ENCODE assay signal across 17 cellular contexts in genomic region chr20:57501461-57502330, GRCh38. TPM values are rescaled to one million over a fixed set of nuclear protein-coding genes. Genes with fewer than 3 reads are reported as not detected.
DNase-seq lines count a peak whose midpoint lies in the region; ATAC-seq and TF ChIP-seq lines count a peak whose summit lies in the region.
"Had no signal": no experiment of that assay in that cellular context is flagged by ENCODE, and none has a peak within 500 bp of the region (broad histone marks: within the 10 kb centered on the region; RNA-seq: fewer than 3 reads in every experiment).

No MANE protein-coding gene starts in this region.

- no peak overlapping the region for H4K8ac ChIP-seq in IMR-90 (ENCODE audit: low read depth in 2 of 2, low read length in 2 of 2)

- dilution Hi-C loops in IMR-90 (cut with HindIII; ENCODE audit: low sequenced_read_pairs, unreplicated experiment): no loop called here

- peak; percentile 49 for DNase-seq in Daoy (ENCODE audit: low read depth)
- no peak for DNase-seq in IMR-90
- DNase-seq in astrocyte of the hippocampus (ENCODE audit: low read depth, low spot score): peak; percentile 50
- peak; percentile 94 for DNase-seq in osteocyte (ENCODE audit: extremely low spot score, unreplicated experiment)
- DNase-seq in effector memory CD8-positive, alpha-beta T cell: no peak
- DNase-seq in vagina (ENCODE audit: extremely low spot score in 2 of 2): no peak
- DNase-seq: activated naive CD4-positive, alpha-beta T cell; NCI-H1092 treated with DMSO at 0.1 percent for 48 hours; nucleus accumbens; spleen had no signal

- TF ChIP-seq POLR2A in IMR-90 (IDR thresholded peaks at IDR 0.05; ENCODE audit: low read depth, low read length) (no peak), vagina (IDR thresholded peaks at IDR 0.05) (no peak)

- no peak overlapping the region for H2AFZ ChIP-seq in IMR-90 (replicated peaks; ENCODE audit: low read length, poor library complexity)

- no peaks in the 10 kb centered on the region for H3K9me3 Mint-ChIP-seq in osteocyte (ENCODE audit: unreplicated experiment)
- H3K9me3 Mint-ChIP-seq in effector memory CD8-positive, alpha-beta T cell: no peaks in the 10 kb centered on the region

- no TSS peak for BruUV-seq in IMR-90 (replicated peaks; lab: Mats Ljungman, UMichigan)

- H3K9ac ChIP-seq in IMR-90 (ENCODE audit: low read depth, low read length): no peak overlapping the region

- TF ChIP-seq RAD21 in IMR-90 (IDR thresholded peaks at IDR 0.05; ENCODE audit: low read length): no peak

- no peaks in the 10 kb centered on the region for H3K27me3 Mint-ChIP-seq in osteocyte (ENCODE audit: unreplicated experiment)
- peaks cover 47 to 61% of the 10 kb centered on the region in 2 donors for H3K27me3 Mint-ChIP-seq in effector memory CD8-positive, alpha-beta T cell

- no peak overlapping the region for H2BK15ac ChIP-seq in IMR-90 (ENCODE audit: low read depth, low read length)

- no peaks in the 10 kb centered on the region for H3K36me3 ChIP-seq in IMR-90 (ENCODE audit: control insufficient read depth, insufficient read depth, low read length)
- H3K36me3 ChIP-seq in vagina: no peaks in the 10 kb centered on the region
- H3K36me3 ChIP-seq: esophagus muscularis mucosa, spleen had no signal

- peak overlapping the region; percentile 95 for H3K27ac Mint-ChIP-seq in osteocyte (ENCODE audit: unreplicated experiment)
- no peak overlapping the region for H3K27ac Mint-ChIP-seq in effector memory CD8-positive, alpha-beta T cell

- H3K4me1 ChIP-seq in IMR-90 (ENCODE audit: control insufficient read depth, insufficient read depth, low read length): no peaks in the 10 kb centered on the region; the same call in 1 of the 2 replicates
- no peaks in the 10 kb centered on the region for H3K4me1 ChIP-seq in vagina

- H2BK120ac ChIP-seq in IMR-90 (ENCODE audit: low read depth, low read length): no peak overlapping the region

- POLR2A ChIA-PET in IMR-90 (lab: Charles Lee; ENCODE audit: unreplicated experiment): no interaction called here

- no peaks in the 10 kb centered on the region for H4K20me1 ChIP-seq in IMR-90 (ENCODE audit: insufficient read depth, low read length)

- intact Hi-C loops in IMR-90 (cut with micrococcal nuclease): no loop called here
- intact Hi-C loops in vagina (cut with DNase I): no loop called here

- CTCF ChIA-PET in IMR-90 (lab: Yijun Ruan, JAX): no interaction called here

- peaks cover 68% of the 10 kb centered on the region for H3K4me1 Mint-ChIP-seq in osteocyte (ENCODE audit: unreplicated experiment)
- H3K4me1 Mint-ChIP-seq in effector memory CD8-positive, alpha-beta T cell (ENCODE audit: low read depth in 2 of 2): peaks cover 5% of the 10 kb centered on the region in 2 donors

- in situ Hi-C loops in IMR-90 (cut with MboI; ENCODE audit: low sequenced_read_pairs): no loop called here

- no peak overlapping the region for H3K4ac ChIP-seq in IMR-90 (ENCODE audit: low read depth, low read length)

- no peak overlapping the region for H3K27ac ChIP-seq in IMR-90 (ENCODE audit: insufficient read depth, low read length)
- no peak overlapping the region for H3K27ac ChIP-seq in vagina
- H3K27ac ChIP-seq: esophagus muscularis mucosa, spleen had no signal

- peak overlapping the region; percentile 47 for H3K4me3 Mint-ChIP-seq in osteocyte (ENCODE audit: unreplicated experiment)
- no peak overlapping the region for H3K4me3 Mint-ChIP-seq in effector memory CD8-positive, alpha-beta T cell

- no peaks in the 10 kb centered on the region for H3K9me3 ChIP-seq in IMR-90 (ENCODE audit: control insufficient read depth, insufficient read depth, low read length)
- H3K9me3 ChIP-seq in vagina: no peaks in the 10 kb centered on the region
- H3K9me3 ChIP-seq: esophagus muscularis mucosa, spleen had no signal

- no peaks in the 10 kb centered on the region for H3K79me1 ChIP-seq in IMR-90 (ENCODE audit: low read depth in 1 of 2, low read length in 2 of 2)

- H2AK5ac ChIP-seq in IMR-90 (ENCODE audit: low read depth, low read length): no peak overlapping the region

- H3K27me3 ChIP-seq in IMR-90 (ENCODE audit: control insufficient read depth, insufficient read depth, low read length) (peaks cover 3% of the 10 kb centered on the region; the same call in 1 of the 2 replicates), vagina (no peaks in the 10 kb centered on the region)
- H3K27me3 ChIP-seq: esophagus muscularis mucosa had no signal

- H3K9me1 ChIP-seq in IMR-90 (ENCODE audit: insufficient read depth, low read length): no peaks in the 10 kb centered on the region

- no peak overlapping the region for H3K23ac ChIP-seq in IMR-90 (ENCODE audit: low read depth, low read length)

- no peak overlapping the region for H3K4me3 ChIP-seq in IMR-90 (ENCODE audit: insufficient read depth, low read depth, low read length)
- no peak overlapping the region for H3K4me3 ChIP-seq in vagina
- H3K4me3 ChIP-seq: esophagus muscularis mucosa, GM12878, lung, spleen had no signal

- no peak overlapping the region for H3K4me2 ChIP-seq in IMR-90 (ENCODE audit: low read depth, low read length)

- H3K14ac ChIP-seq in IMR-90 (replicated peaks; ENCODE audit: low read depth, low read length): no peak overlapping the region

- H3K18ac ChIP-seq in IMR-90 (ENCODE audit: low read depth, low read length): no peak overlapping the region

- WGBS in IMR-90 (ENCODE audit: extremely low coverage in 2 of 2, insufficient read length in 1 of 2), 2 experiments: 37% methylated on average over 6 of the region's 17 CpGs; no CpG with 5 or more reads in 1 of the 2 experiments

- ATAC-seq in IMR-90 (ENCODE audit: low read depth): peak; percentile 79
- no peak for ATAC-seq in GM21737 (IDR thresholded peaks at IDR 0.05; ENCODE audit: unreplicated experiment)
- no peak for ATAC-seq in effector memory CD8-positive, alpha-beta T cell (replicated peaks)
- ATAC-seq: GM12878 had no signal

- no peak overlapping the region for H3K56ac ChIP-seq in IMR-90 (ENCODE audit: extremely low read depth, insufficient read depth, low read length)

- H2BK20ac ChIP-seq in IMR-90 (ENCODE audit: low read depth, low read length): no peak overlapping the region

- H4K91ac ChIP-seq in IMR-90 (ENCODE audit: insufficient read depth, low read depth, low read length): no peak overlapping the region

- no peaks in the 10 kb centered on the region for H3K36me3 Mint-ChIP-seq in osteocyte (ENCODE audit: unreplicated experiment)
- no peaks in the 10 kb centered on the region for H3K36me3 Mint-ChIP-seq in effector memory CD8-positive, alpha-beta T cell (ENCODE audit: insufficient read depth)

- TF ChIP-seq CTCF in IMR-90 (conservative IDR thresholded peaks at IDR 0.05; ENCODE audit: low read depth, low read length) (no peak), osteocyte (IDR thresholded peaks at IDR 0.05) (peak; percentile 9), vagina (IDR thresholded peaks at IDR 0.05) (no peak)

- H4K5ac ChIP-seq in IMR-90 (ENCODE audit: low read depth, low read length): no peak overlapping the region

- H2AK9ac ChIP-seq in IMR-90 (replicated peaks; ENCODE audit: low read depth, low read length, poor library complexity): no peak overlapping the region

- no peak overlapping the region for H2BK5ac ChIP-seq in IMR-90 (ENCODE audit: low read depth, low read length, poor library complexity, severe bottlenecking)

TF ChIP-seq in IMR-90, 13 proteins besides CTCF, POLR2A, EP300 and RAD21:
- TF ChIP-seq CHD1 (IDR thresholded peaks at IDR 0.05; ENCODE audit: low read depth, low read length) (no peak), NFE2L2 (IDR thresholded peaks at IDR 0.05; ENCODE audit: low read depth, low read length) (no peak), RFX5 (IDR thresholded peaks at IDR 0.05; ENCODE audit: low read depth, low read length) (no peak), BHLHE40 (IDR thresholded peaks at IDR 0.05; ENCODE audit: low read depth, low read length) (no peak), RCOR1 (IDR thresholded peaks at IDR 0.05; ENCODE audit: insufficient replicate concordance, low read length) (no peak), MAFK (IDR thresholded peaks at IDR 0.05; ENCODE audit: low read depth, low read length) (no peak), FOS (IDR thresholded peaks at IDR 0.05; ENCODE audit: low read depth, low read length) (no peak), ELK1 (IDR thresholded peaks at IDR 0.05; ENCODE audit: borderline replicate concordance, low read depth, low read length) (no peak)
- TF ChIP-seq, protein P1, sequence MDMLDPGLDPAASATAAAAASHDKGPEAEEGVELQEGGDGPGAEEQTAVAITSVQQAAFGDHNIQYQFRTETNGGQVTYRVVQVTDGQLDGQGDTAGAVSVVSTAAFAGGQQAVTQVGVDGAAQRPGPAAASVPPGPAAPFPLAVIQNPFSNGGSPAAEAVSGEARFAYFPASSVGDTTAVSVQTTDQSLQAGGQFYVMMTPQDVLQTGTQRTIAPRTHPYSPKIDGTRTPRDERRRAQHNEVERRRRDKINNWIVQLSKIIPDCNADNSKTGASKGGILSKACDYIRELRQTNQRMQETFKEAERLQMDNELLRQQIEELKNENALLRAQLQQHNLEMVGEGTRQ (IDR thresholded peaks at IDR 0.05; ENCODE audit: low read depth, low read length): no peak

RNA-seq across cellular contexts. Expression of gene CTCFL, which starts 23.2 kb away (rescaled TPM):
- 0.06 TPM in 1 of 2 replicates, not detected in the other for total RNA-seq in Daoy (2014; rRNA removed; shearing (Covaris generic))
- total RNA-seq in IMR-90 (2012; rRNA removed) (not detected in 2 replicates), osteocyte (not detected in 2 replicates), vagina (not detected)
- not detected in 2 replicates for polyA plus RNA-seq in IMR-90 (2012; rRNA removed)
- polyA plus RNA-seq in IMR-90 (2012; cell fraction: cytosol; rRNA removed): not detected in 2 replicates
- not detected in 2 replicates for polyA plus RNA-seq in IMR-90 (2012; cell fraction: nucleus; rRNA removed; ENCODE audit: low replicate concordance)
- total RNA-seq: esophagus muscularis mucosa, H4, lung, NCI-H460, temporal lobe had no signal

RNA-seq across cellular contexts. Expression of gene PCK1, which starts 59.2 kb away (rescaled TPM):
- not detected in 2 replicates for total RNA-seq in Daoy (2014; rRNA removed; shearing (Covaris generic))
- total RNA-seq in IMR-90 (2012; rRNA removed): not detected in 2 replicates
- polyA plus RNA-seq in IMR-90 (2012; rRNA removed): not detected in 2 replicates
- polyA plus RNA-seq in IMR-90 (2012; cell fraction: cytosol; rRNA removed): not detected in 2 replicates
- polyA plus RNA-seq in IMR-90 (2012; cell fraction: nucleus; rRNA removed; ENCODE audit: low replicate concordance): not detected in 2 replicates
- total RNA-seq in osteocyte: not detected in 2 replicates
- 13.0 TPM for total RNA-seq in vagina

Comparison
In these comparisons a context has a peak if more than half of its experiments do, and no peak if none do; other contexts are left out.
1. DNase-seq: peak in Daoy (single experiment), astrocyte of the hippocampus (single experiment) and osteocyte (single experiment); none in IMR-90 (single experiment), effector memory CD8-positive, alpha-beta T cell (0 of 3) and vagina (0 of 2).
2. RNA of gene PCK1, which starts 59.2 kb away (total RNA-seq): 13.0 TPM in vagina (single experiment); not detected in Daoy, not detected in IMR-90 and not detected in osteocyte; every median in the first group is over 10 times any median in the second.